11 cellular contexts compared by ENCODE assay signal in genomic region chr9:126612813-126613641, GRCh38. TPM values are rescaled to one million over a fixed set of nuclear protein-coding genes. Genes with fewer than 3 reads are reported as not detected.
A peak's percentile ranks its signal among the peaks of the same experiment; 100 is the strongest.
DNase-seq lines count a peak whose midpoint lies in the region; ATAC-seq, FAIRE-seq and TF ChIP-seq lines count a peak whose summit lies in the region.
"Had no signal": no experiment of that assay in that cellular context is flagged by ENCODE, and none has a peak within 500 bp of the region (broad histone marks: within the 10 kb centered on the region; RNA-seq: fewer than 3 reads in every experiment).

No MANE protein-coding gene starts in this region.

- no peaks in the 10 kb centered on the region for H3K79me1 ChIP-seq in H1 (ENCODE audit: low read depth, low read length)

- no peak overlapping the region for H4K5ac ChIP-seq in H1 (ENCODE audit: insufficient read length, low read depth, low read length)

- no peak overlapping the region for H3K56ac ChIP-seq in H1 (replicated peaks; ENCODE audit: insufficient read length, low read depth, low read length)

- H3K36me3 ChIP-seq in H1 (ENCODE audit: control insufficient read depth in 2 of 4, insufficient read depth in 4 of 4, low read length in 3 of 4) (peaks cover 0 to 10% (median 0%) of the 10 kb centered on the region in 4 experiments; a peak in 1 of 8 replicates), parathyroid adenoma (ENCODE audit: control insufficient read depth, insufficient read depth, low read length) (no peaks in the 10 kb centered on the region), OCI-LY7 (ENCODE audit: insufficient read depth, low read length) (no peaks in the 10 kb centered on the region)
- H3K36me3 ChIP-seq: transverse colon had no signal

- H2AK5ac ChIP-seq in H1 (ENCODE audit: low read depth, low read length) = no peak overlapping the region

- FAIRE-seq in H1 (lab: Jason Lieb, UNC) = no peak
- FAIRE-seq: endometrium had no signal

- 3% methylated on average over 59 of the region's 68 CpGs; no CpG with 5 or more reads in 1 of the 2 experiments for WGBS in H1 (ENCODE audit: extremely low coverage in 1 of 2, insufficient coverage in 1 of 2, insufficient read length in 1 of 2, insufficient replicate concordance in 2 of 2, low coverage in 1 of 2, low lambda C conversion rate in 2 of 2, missing lambda C conversion rate in 1 of 2), 2 experiments

- no peak for ATAC-seq in HG03460 (IDR thresholded peaks at IDR 0.05; ENCODE audit: unreplicated experiment)

- TF ChIP-seq POLR2A in H1 (IDR thresholded peaks at IDR 0.05; ENCODE audit: control extremely low read depth in 1 of 2, low read depth in 2 of 2, low read length in 2 of 2) = no peak

- no peaks in the 10 kb centered on the region for H3K79me2 ChIP-seq in H1 (ENCODE audit: control insufficient read depth in 1 of 2, insufficient read depth in 2 of 2, low read length in 2 of 2)
- H3K79me2 ChIP-seq in parathyroid adenoma = no peaks in the 10 kb centered on the region
- no peaks in the 10 kb centered on the region for H3K79me2 ChIP-seq in OCI-LY7 (ENCODE audit: insufficient read depth, low read depth, low read length)

- no peak overlapping the region; the same call in none of the 2 replicates for H3K18ac ChIP-seq in H1 (ENCODE audit: extremely low read depth, low read length)

- H2BK5ac ChIP-seq in H1 (ENCODE audit: low read depth, low read length) = no peak overlapping the region; the same call in 1 of the 2 replicates

- H3K9ac ChIP-seq in H1 (replicated peaks in 1 of 4; ENCODE audit: extremely low read depth in 1 of 4, low read depth in 3 of 4, low read length in 3 of 4) (no peak overlapping the region), parathyroid adenoma (no peak overlapping the region)

- H3K14ac ChIP-seq in H1 (ENCODE audit: insufficient read length) = no peak overlapping the region

- H3K23ac ChIP-seq in H1 (ENCODE audit: insufficient read length) = no peak overlapping the region

- no peak overlapping the region for H2BK15ac ChIP-seq in H1 (ENCODE audit: low read length)

- TF ChIP-seq CTCF in H1 (IDR thresholded peaks at IDR 0.05; ENCODE audit: control extremely low read depth in 1 of 3, insufficient read depth in 1 of 3, low read depth in 1 of 3, low read length in 3 of 3) (no peak), parathyroid adenoma (IDR thresholded peaks at IDR 0.05) (no peak), OCI-LY7 (conservative IDR thresholded peaks at IDR 0.05; ENCODE audit: low read length) (no peak)

- H4K91ac ChIP-seq in H1 (replicated peaks; ENCODE audit: insufficient read length, low read length) = no peak overlapping the region

- DNase-seq in COLO668 (lab: John Stamatoyannopoulos, UW; ENCODE audit: unreplicated experiment) (peak; percentile 27), HuH-7 (ENCODE audit: low spot score) (peak; percentile 39), H1 (ENCODE audit: low read depth in 1 of 2, low spot score in 2 of 2) (peak in 1 of 2 experiments; percentile 84), OCI-LY7 (ENCODE audit: low spot score) (no peak), occipital lobe (lab: John Stamatoyannopoulos, UW) (no peak), NCI-H1092 (lab: John Stamatoyannopoulos, UW) (no peak)
- DNase-seq: NCI-H187 had no signal

- TF ChIP-seq EP300 in H1 (IDR thresholded peaks at IDR 0.05; ENCODE audit: borderline replicate concordance in 1 of 2, low read depth in 2 of 2, low read length in 2 of 2) = no peak

- peak overlapping the region; percentile 48; the same call in 1 of the 2 replicates for H2BK20ac ChIP-seq in H1 (ENCODE audit: low read length)

- H4K8ac ChIP-seq in H1 (ENCODE audit: extremely low read depth, insufficient read depth, low read length) = 0 out of 2 replicates have a peak overlapping the region, but pooled peaks have one; percentile 29

- no peak overlapping the region for H3K4ac ChIP-seq in H1 (replicated peaks; ENCODE audit: insufficient read length, low read depth, low read length)

- H4K20me1 ChIP-seq in H1 (replicated peaks in 1 of 2; ENCODE audit: control insufficient read depth in 1 of 2, insufficient read depth in 2 of 2, low read length in 2 of 2) = peaks cover 11 to 19% of the 10 kb centered on the region in 2 experiments
- no peaks in the 10 kb centered on the region for H4K20me1 ChIP-seq in OCI-LY7 (ENCODE audit: insufficient read depth, low read length)

- H3K9me2 ChIP-seq in OCI-LY7 (ENCODE audit: insufficient read depth, low read length) = no peaks in the 10 kb centered on the region

- H3K4me3 ChIP-seq in H1 (ENCODE audit: extremely low read depth in 1 of 4, insufficient read depth in 2 of 4, low read depth in 3 of 4, low read length in 4 of 4) (peak overlapping the region; percentile 28 to 63 (median 36)), parathyroid adenoma (ENCODE audit: low read depth, low read length) (peak overlapping the region; percentile 62), OCI-LY7 (ENCODE audit: low read depth, low read length, poor library complexity, severe bottlenecking) (no peak overlapping the region)

- H3K27me3 ChIP-seq in H1 (replicated peaks in 1 of 4; ENCODE audit: control insufficient read depth in 3 of 4, extremely low read depth in 1 of 4, insufficient read depth in 3 of 4, low read length in 3 of 4) (peaks cover 90 to 96% (median 94%) of the 10 kb centered on the region in 4 experiments; a peak in 6 of 7 replicates), parathyroid adenoma (ENCODE audit: control insufficient read depth, insufficient read depth, low read length) (no peaks in the 10 kb centered on the region)

- no TSS peak for BruUV-seq in OCI-LY7 (replicated peaks; lab: Mats Ljungman, UMichigan)

- no peak overlapping the region for H3K27ac ChIP-seq in H1 (ENCODE audit: low read depth, low read length)
- no peak overlapping the region for H3K27ac ChIP-seq in parathyroid adenoma
- H3K27ac ChIP-seq in OCI-LY7 (ENCODE audit: low read depth, low read length, poor library complexity, severe bottlenecking) = no peak overlapping the region
- H3K27ac ChIP-seq: transverse colon had no signal

- H3K4me1 ChIP-seq in H1 (replicated peaks in 1 of 4; ENCODE audit: control insufficient read depth in 3 of 4, insufficient read depth in 4 of 4, low read length in 3 of 4) (peaks cover 16 to 62% (median 38%) of the 10 kb centered on the region in 4 experiments), parathyroid adenoma (no peaks in the 10 kb centered on the region), OCI-LY7 (ENCODE audit: insufficient read depth, low read length, poor library complexity, severe bottlenecking) (no peaks in the 10 kb centered on the region)

- POLR2A ChIA-PET in H1 (lab: Charles Lee; ENCODE audit: partially characterized antibody) (interaction anchor here (1.2 to 2.6 kb wide), 3 partner anchors 10 to 20 kb away, joined by 3 to 14 read pairs (median 4); no protein-coding TSS in a partner anchor), OCI-LY7 (lab: Charles Lee) (no interaction called here)

- H2BK120ac ChIP-seq in H1 (replicated peaks; ENCODE audit: low read depth, low read length) = no peak overlapping the region

- peak overlapping the region; percentile 39; the same call in 1 of the 2 replicates for H2BK12ac ChIP-seq in H1 (ENCODE audit: low read depth, low read length)

- H3K9me3 ChIP-seq in H1 (ENCODE audit: insufficient read depth in 2 of 2, low read depth in 1 of 2, low read length in 1 of 2) (no peaks in the 10 kb centered on the region), parathyroid adenoma (ENCODE audit: control insufficient read depth, low read length) (no peaks in the 10 kb centered on the region), OCI-LY7 (ENCODE audit: low read length) (no peaks in the 10 kb centered on the region)
- H3K9me3 ChIP-seq: transverse colon had no signal

- intact Hi-C loops in OCI-LY7 (cut with micrococcal nuclease; ENCODE audit: unreplicated experiment) = loop anchor here (5.0 kb wide), 1 partner anchor 169 kb away; no protein-coding TSS in a partner anchor

- H3K4me2 ChIP-seq in H1 (ENCODE audit: insufficient read depth in 1 of 2, low read depth in 2 of 2, low read length in 2 of 2) (peak overlapping the region; percentile 68 to 86), parathyroid adenoma (ENCODE audit: low read length) (peak overlapping the region; percentile 67), OCI-LY7 (ENCODE audit: low read length) (no peak overlapping the region)

- H2AFZ ChIP-seq in H1 (ENCODE audit: low read length) (no peak overlapping the region), parathyroid adenoma (peak overlapping the region; percentile 20), OCI-LY7 (ENCODE audit: low read length) (no peak overlapping the region)

- CTCF ChIA-PET in H1 (lab: Charles Lee; ENCODE audit: partially characterized antibody) (interaction anchor here (0.7 to 2.2 kb wide), 7 partner anchors 10 to 167 kb away, joined by 3 to 15 read pairs (median 4); no protein-coding TSS in a partner anchor), OCI-LY7 (lab: Charles Lee; ENCODE audit: unreplicated experiment) (no interaction called here)

- no peak for TF ChIP-seq RAD21 in H1 (IDR thresholded peaks at IDR 0.05 in 1 of 2, conservative IDR thresholded peaks at IDR 0.05 in 1 of 2; ENCODE audit: low read depth in 2 of 2, low read length in 2 of 2)

- H3K23me2 ChIP-seq in H1 (ENCODE audit: low read depth, low read length) = peaks cover 12% of the 10 kb centered on the region; the same call in 1 of the 2 replicates

TF ChIP-seq in H1, 55 proteins besides CTCF, POLR2A, EP300 and RAD21 (continues in another document):
- no peak for TF ChIP-seq SP1 (IDR thresholded peaks at IDR 0.05; ENCODE audit: low read depth, low read length)
- no peak for TF ChIP-seq ATF3 (IDR thresholded peaks at IDR 0.05; ENCODE audit: insufficient read depth, low read depth, low read length)
- no peak for TF ChIP-seq CHD1 (IDR thresholded peaks at IDR 0.05; ENCODE audit: low read depth, low read length)
- TF ChIP-seq POU5F1 (IDR thresholded peaks at IDR 0.05; ENCODE audit: low read depth, low read length) = no peak
- TF ChIP-seq CTBP2 (IDR thresholded peaks at IDR 0.05; ENCODE audit: borderline replicate concordance, insufficient read depth, insufficient read length, low read length) = peak; percentile 92
- TF ChIP-seq KDM4A (IDR thresholded peaks at IDR 0.05; ENCODE audit: low read depth, low read length, severe bottlenecking) = peak; percentile 90

RNA-seq across cellular contexts. Expression of gene LMX1B, which starts 0.7 kb away (rescaled TPM):
- total RNA-seq in H1 (2021; fragmentation: NEBNext Ultra II Directional; extraction: Animal tissue kit (Norgen Biotek cat#: 25700)) = 0.37 and 0.52 TPM in 2 replicates
- 0.09 and 0.17 TPM in 2 replicates for polyA plus RNA-seq in H1 (2011; rRNA removed)
- 0.17 TPM for polyA plus RNA-seq in H1 (2011; cell fraction: cytosol; rRNA removed)
- 0.24 TPM for polyA plus RNA-seq in H1 (2011; cell fraction: nucleus; rRNA removed)
- polyA plus RNA-seq in H1 (2012, experiment 1 of 2) = 0.17 to 0.24 TPM (median 0.20 TPM) in 4 replicates
- polyA plus RNA-seq in H1 (2012, experiment 2 of 2) = 0.16 TPM
- polyA plus RNA-seq in H1 (2013, experiment 1 of 2) = 0.18 TPM
- polyA plus RNA-seq in H1 (2013, experiment 2 of 2) = 0.22 TPM
- polyA minus RNA-seq in H1 (2011; rRNA and poly(A)+ RNA removed) = 0.07 and 0.16 TPM in 2 replicates
- polyA minus RNA-seq in H1 (2011; cell fraction: cytosol; rRNA and poly(A)+ RNA removed) = 0.44 TPM
- 0.10 TPM for polyA minus RNA-seq in H1 (2011; cell fraction: nucleus; rRNA and poly(A)+ RNA removed)
- total RNA-seq in OCI-LY7 (2014; rRNA removed; shearing (Covaris generic)) = not detected in 2 replicates
- total RNA-seq in OCI-LY7 (2022) (not detected in 2 replicates), occipital lobe (not detected)

Comparison
In these comparisons a context has a peak if more than half of its experiments do, and no peak if none do; other contexts are left out.
1. DNase-seq: peak in COLO668 (single experiment) and HuH-7 (single experiment); none in OCI-LY7 (single experiment), occipital lobe (single experiment) and NCI-H1092 (single experiment).